23 cellular contexts compared by ENCODE assay signal in the genomic region with DNA sequence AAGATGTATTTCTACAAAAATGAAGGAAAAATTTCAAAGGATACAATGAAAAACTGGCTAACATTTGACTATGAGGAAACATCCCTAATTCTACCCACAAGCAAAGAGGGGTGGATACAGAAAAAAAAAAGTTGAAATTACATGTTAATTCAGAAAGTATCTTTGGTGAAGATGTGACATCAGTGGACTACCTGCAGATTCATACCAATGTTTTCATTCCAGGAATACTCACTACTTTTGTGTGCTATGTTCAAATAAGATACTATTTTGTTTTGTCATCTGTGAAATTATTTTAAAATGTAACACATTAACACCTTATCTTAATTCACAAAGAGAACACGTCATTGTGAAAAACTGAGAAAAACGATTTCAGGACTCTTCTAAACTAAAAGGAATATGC. TPM values are rescaled to one million over a fixed set of nuclear protein-coding genes. Genes with fewer than 3 reads are reported as not detected.
DNase-seq lines count a peak whose midpoint lies in the region; ATAC-seq and TF ChIP-seq lines count a peak whose summit lies in the region.
"Had no signal": no experiment of that assay in that cellular context is flagged by ENCODE, and none has a peak within 500 bp of the region (broad histone marks: within the 10 kb centered on the region; RNA-seq: fewer than 3 reads in every experiment).

No MANE protein-coding gene starts in this region.

- H3K36me3 Mint-ChIP-seq in T-cell (peaks cover 35% of the 10 kb centered on the region), HFFc6 (ENCODE audit: low read depth) (peaks cover 11% of the 10 kb centered on the region; the same call in 1 of the 2 replicates)
- peaks cover 9% of the 10 kb centered on the region for H3K36me3 Mint-ChIP-seq in activated naive CD8-positive, alpha-beta T cell
- peaks cover 19% of the 10 kb centered on the region for H3K36me3 Mint-ChIP-seq in stimulated activated memory B cell treated with anti-CD40 and anti-IgM and Interleukin-4, amounts not matched to agents 10 μg/mL and 1 μg/mL and 100 μg/mL, for 72 hours

- DNase-seq in stimulated activated naive CD8-positive, alpha-beta T cell treated with anti-CD3 and anti-CD28 coated beads, Interleukin-15, amount 100 ng/mL, for 72 hours: no peak
- DNase-seq in stimulated activated naive CD8-positive, alpha-beta T cell treated with anti-CD3 and anti-CD28 coated beads, Interleukin-15, Interleukin-2, amounts not matched to agents 100 U/mL and 50 U/mL, for 24 hours: no peak
- no peak for DNase-seq in T-cell
- no peak for DNase-seq in HFFc6
- DNase-seq: activated CD8-positive, alpha-beta memory T cell treated with anti-CD3 and anti-CD28 coated beads for 24 hours; amniotic stem cell; brain microvascular endothelial cell; NCI-H1694; OCI-M1; SK-N-SH; stimulated activated CD4-positive, alpha-beta T cell treated with anti-CD3 and anti-CD28 coated beads, Interleukin-4, amount 100 ng/mL, for 24 hours; stimulated activated naive B cell treated with anti-CD40 and anti-IgM and Interleukin-4, amounts not matched to agents 10 μg/mL and 1 μg/mL and 100 μg/mL, for 72 hours; T-helper 9 cell; testis; uterus; WERI-Rb-1 had no signal

- no peaks in the 10 kb centered on the region for H3K27me3 Mint-ChIP-seq in stimulated activated naive CD8-positive, alpha-beta T cell treated with anti-CD3 and anti-CD28 coated beads, Interleukin-15, amount 100 ng/mL, for 72 hours
- H3K27me3 Mint-ChIP-seq in T-cell (no peaks in the 10 kb centered on the region), HFFc6 (ENCODE audit: insufficient read depth) (no peaks in the 10 kb centered on the region)
- no peaks in the 10 kb centered on the region for H3K27me3 Mint-ChIP-seq in activated naive CD8-positive, alpha-beta T cell
- no peaks in the 10 kb centered on the region for H3K27me3 Mint-ChIP-seq in stimulated activated memory B cell treated with anti-CD40 and anti-IgM and Interleukin-4, amounts not matched to agents 10 μg/mL and 1 μg/mL and 100 μg/mL, for 72 hours
- H3K27me3 Mint-ChIP-seq: progenitor cell of endocrine pancreas; stimulated activated naive B cell treated with anti-CD40 and anti-IgM and Interleukin-4, amounts not matched to agents 10 μg/mL and 1 μg/mL and 100 μg/mL, for 72 hours had no signal

- peaks cover 68% of the 10 kb centered on the region for H3K4me1 Mint-ChIP-seq in stimulated activated naive CD8-positive, alpha-beta T cell treated with anti-CD3 and anti-CD28 coated beads, Interleukin-15, amount 100 ng/mL, for 72 hours
- H3K4me1 Mint-ChIP-seq in T-cell (peaks cover 54 to 72% (median 64%) of the 10 kb centered on the region in 3 donors), HFFc6 (ENCODE audit: low read depth) (no peaks in the 10 kb centered on the region)
- H3K4me1 Mint-ChIP-seq in activated naive CD8-positive, alpha-beta T cell (ENCODE audit: low read depth): peaks cover 70% of the 10 kb centered on the region
- H3K4me1 Mint-ChIP-seq in stimulated activated memory B cell treated with anti-CD40 and anti-IgM and Interleukin-4, amounts not matched to agents 10 μg/mL and 1 μg/mL and 100 μg/mL, for 72 hours: peaks cover 67% of the 10 kb centered on the region

- peak; percentile 24 for ATAC-seq in stimulated activated naive CD8-positive, alpha-beta T cell treated with anti-CD3 and anti-CD28 coated beads, Interleukin-15, amount 100 ng/mL, for 72 hours
- no peak for ATAC-seq in stimulated activated naive CD8-positive, alpha-beta T cell treated with anti-CD3 and anti-CD28 coated beads, Interleukin-15, Interleukin-2, amounts not matched to agents 100 U/mL and 50 U/mL, for 24 hours
- ATAC-seq in T-cell (replicated peaks in 1 of 4) (no peak), GM21619 (IDR thresholded peaks at IDR 0.05; ENCODE audit: unreplicated experiment) (no peak), GM21381 (IDR thresholded peaks at IDR 0.05; ENCODE audit: unreplicated experiment) (no peak)
- ATAC-seq in stimulated activated memory B cell treated with anti-CD40 and anti-IgM and Interleukin-4, amounts not matched to agents 10 μg/mL and 1 μg/mL and 100 μg/mL, for 72 hours: no peak
- ATAC-seq: sciatic nerve; stimulated activated naive B cell treated with anti-CD40 and anti-IgM and Interleukin-4, amounts not matched to agents 10 μg/mL and 1 μg/mL and 100 μg/mL, for 72 hours had no signal

- peak overlapping the region in 1 of 2 donors; percentile 59 for H3K4me3 Mint-ChIP-seq in stimulated activated naive CD8-positive, alpha-beta T cell treated with anti-CD3 and anti-CD28 coated beads, Interleukin-15, amount 100 ng/mL, for 72 hours
- H3K4me3 Mint-ChIP-seq in T-cell (no peak overlapping the region), HFFc6 (no peak overlapping the region)
- peak overlapping the region; percentile 32 for H3K4me3 Mint-ChIP-seq in activated naive CD8-positive, alpha-beta T cell
- H3K4me3 Mint-ChIP-seq in stimulated activated memory B cell treated with anti-CD40 and anti-IgM and Interleukin-4, amounts not matched to agents 10 μg/mL and 1 μg/mL and 100 μg/mL, for 72 hours: no peak overlapping the region
- H3K4me3 Mint-ChIP-seq: CD14-positive monocyte; stimulated activated naive B cell treated with anti-CD40 and anti-IgM and Interleukin-4, amounts not matched to agents 10 μg/mL and 1 μg/mL and 100 μg/mL, for 72 hours had no signal

- H3K27ac Mint-ChIP-seq in stimulated activated naive CD8-positive, alpha-beta T cell treated with anti-CD3 and anti-CD28 coated beads, Interleukin-15, amount 100 ng/mL, for 72 hours: no peak overlapping the region
- peak overlapping the region; percentile 39 to 98 for H3K27ac Mint-ChIP-seq in T-cell
- H3K27ac Mint-ChIP-seq in activated naive CD8-positive, alpha-beta T cell: peak overlapping the region; percentile 64
- peak overlapping the region; percentile 82 for H3K27ac Mint-ChIP-seq in stimulated activated memory B cell treated with anti-CD40 and anti-IgM and Interleukin-4, amounts not matched to agents 10 μg/mL and 1 μg/mL and 100 μg/mL, for 72 hours
- H3K27ac Mint-ChIP-seq in HFFc6: no peak overlapping the region
- H3K27ac Mint-ChIP-seq: progenitor cell of endocrine pancreas had no signal

- POLR2A ChIA-PET in T-cell (lab: Charles Lee): interaction anchor here (0.6 to 1.5 kb wide), 3 partner anchors 9 to 15 kb away, joined by 4 to 7 read pairs (median 7); no protein-coding TSS in a partner anchor

- no peak for TF ChIP-seq CTCF in HFFc6 (IDR thresholded peaks at IDR 0.05)

- CTCF ChIA-PET in T-cell (lab: Charles Lee): interaction anchor here (0.6 to 1.7 kb wide), 2 partner anchors 13 to 18 kb away, joined by 3 to 4 read pairs; no protein-coding TSS in a partner anchor

- H3K9me3 Mint-ChIP-seq in stimulated activated naive CD8-positive, alpha-beta T cell treated with anti-CD3 and anti-CD28 coated beads, Interleukin-15, amount 100 ng/mL, for 72 hours: no peaks in the 10 kb centered on the region
- H3K9me3 Mint-ChIP-seq in T-cell (no peaks in the 10 kb centered on the region), HFFc6 (no peaks in the 10 kb centered on the region)
- H3K9me3 Mint-ChIP-seq in activated naive CD8-positive, alpha-beta T cell (ENCODE audit: low read depth): no peaks in the 10 kb centered on the region
- H3K9me3 Mint-ChIP-seq in stimulated activated memory B cell treated with anti-CD40 and anti-IgM and Interleukin-4, amounts not matched to agents 10 μg/mL and 1 μg/mL and 100 μg/mL, for 72 hours: no peaks in the 10 kb centered on the region
- H3K9me3 Mint-ChIP-seq: stimulated activated naive B cell treated with anti-CD40 and anti-IgM and Interleukin-4, amounts not matched to agents 10 μg/mL and 1 μg/mL and 100 μg/mL, for 72 hours had no signal

RNA-seq across cellular contexts. Expression of a gene that starts 19.9 kb away (rescaled TPM):
- total RNA-seq in T-cell: 100 to 1,000 TPM in 2 of 5 donors, 10 to 100 TPM in 3; 48.8 to 104 (median 57.4) TPM
- 10 to 100 TPM; 15.1 to 18.5 (median 16.4) TPM for total RNA-seq in HFFc6 (2021; fragmentation: NEBNext Ultra II Directional; extraction: Animal tissue kit (Norgen Biotek cat#: 25700))

Comparison
In these comparisons a context has a peak if more than half of its experiments do, and no peak if none do; other contexts are left out.
1. H3K27ac Mint-ChIP-seq: peak in T-cell (2 of 2), activated naive CD8-positive, alpha-beta T cell (single experiment) and stimulated activated memory B cell treated with anti-CD40 and anti-IgM and Interleukin-4, amounts not matched to agents 10 μg/mL and 1 μg/mL and 100 μg/mL, for 72 hours (single experiment); none in stimulated activated naive CD8-positive, alpha-beta T cell treated with anti-CD3 and anti-CD28 coated beads, Interleukin-15, amount 100 ng/mL, for 72 hours (0 of 2) and HFFc6 (single experiment).